10 cellular contexts compared by ENCODE assay signal in genomic region chr3:40718681-40719080, GRCh38.
DNase-seq lines count a peak whose midpoint lies in the region; ATAC-seq and TF ChIP-seq lines count a peak whose summit lies in the region.
"Had no signal": no experiment of that assay in that cellular context is flagged by ENCODE, and none has a peak within 500 bp of the region (broad histone marks: within the 10 kb centered on the region; RNA-seq: fewer than 3 reads in every experiment).

No MANE protein-coding gene starts in this region.

- H3K79me2 ChIP-seq in parathyroid adenoma: no peaks in the 10 kb centered on the region

- no peaks in the 10 kb centered on the region for H3K27me3 ChIP-seq in parathyroid adenoma (ENCODE audit: control insufficient read depth, insufficient read depth, low read length)

- peak; percentile 93 for ATAC-seq in GM19035 (IDR thresholded peaks at IDR 0.05; ENCODE audit: unreplicated experiment)
- peak; percentile 84 for ATAC-seq in HG02642 (IDR thresholded peaks at IDR 0.05; ENCODE audit: poor library complexity, unreplicated experiment)
- no peak for ATAC-seq in activated CD8-positive, alpha-beta T cell treated with anti-CD3 and anti-CD28 coated beads, Interleukin-2, amount 10 ng/mL, durations not matched to agents 7 days and 5 days

- no peak overlapping the region for H3K27ac ChIP-seq in parathyroid adenoma

- POLR2A ChIA-PET in activated CD8-positive, alpha-beta T cell treated with anti-CD3 and anti-CD28 coated beads, Interleukin-2, amount 10 ng/mL, durations not matched to agents 7 days and 5 days (lab: Charles Lee): no interaction called here
- POLR2A ChIA-PET in activated CD4-positive, alpha-beta memory T cell treated with anti-CD3 and anti-CD28 coated beads for 36 hours (lab: Charles Lee): no interaction called here

- H3K4me1 Mint-ChIP-seq in IgD-negative memory B cell: peaks cover 27 to 49% (median 47%) of the 10 kb centered on the region in 3 donors
- H3K4me1 Mint-ChIP-seq in activated CD8-positive, alpha-beta T cell treated with anti-CD3 and anti-CD28 coated beads, Interleukin-2, amount 10 ng/mL, durations not matched to agents 7 days and 5 days (ENCODE audit: low read depth): peaks cover 6% of the 10 kb centered on the region
- H3K4me1 Mint-ChIP-seq in activated CD4-positive, alpha-beta memory T cell treated with anti-CD3 and anti-CD28 coated beads for 36 hours (ENCODE audit: low read depth): no peaks in the 10 kb centered on the region

- no peaks in the 10 kb centered on the region for H3K4me1 ChIP-seq in parathyroid adenoma

- peaks cover 5% of the 10 kb centered on the region for H3K36me3 Mint-ChIP-seq in IgD-negative memory B cell
- no peaks in the 10 kb centered on the region for H3K36me3 Mint-ChIP-seq in activated CD8-positive, alpha-beta T cell treated with anti-CD3 and anti-CD28 coated beads, Interleukin-2, amount 10 ng/mL, durations not matched to agents 7 days and 5 days (ENCODE audit: low read depth)
- no peaks in the 10 kb centered on the region for H3K36me3 Mint-ChIP-seq in activated CD4-positive, alpha-beta memory T cell treated with anti-CD3 and anti-CD28 coated beads for 36 hours

- no peaks in the 10 kb centered on the region for H3K36me3 ChIP-seq in parathyroid adenoma (ENCODE audit: control insufficient read depth, insufficient read depth, low read length)

- no peak overlapping the region for H3K4me3 ChIP-seq in parathyroid adenoma (ENCODE audit: low read depth, low read length)

- H3K9me3 ChIP-seq in parathyroid adenoma (ENCODE audit: control insufficient read depth, low read length): no peaks in the 10 kb centered on the region

- TF ChIP-seq CTCF in parathyroid adenoma (IDR thresholded peaks at IDR 0.05): no peak

- H3K9ac ChIP-seq in parathyroid adenoma: no peak overlapping the region

- no peaks in the 10 kb centered on the region for H3K9me3 Mint-ChIP-seq in IgD-negative memory B cell
- H3K9me3 Mint-ChIP-seq in activated CD8-positive, alpha-beta T cell treated with anti-CD3 and anti-CD28 coated beads, Interleukin-2, amount 10 ng/mL, durations not matched to agents 7 days and 5 days (ENCODE audit: insufficient read depth): no peaks in the 10 kb centered on the region
- no peaks in the 10 kb centered on the region for H3K9me3 Mint-ChIP-seq in activated CD4-positive, alpha-beta memory T cell treated with anti-CD3 and anti-CD28 coated beads for 36 hours
- H3K9me3 Mint-ChIP-seq: T-helper 2 cell treated with Interferon-gamma antibody and Interleukin-4, amounts not matched to agents 5 μg/mL and 100 μg/mL, for 36 hours had no signal

- peak overlapping the region; percentile 41 for H2AFZ ChIP-seq in parathyroid adenoma

- no peak for DNase-seq in stimulated activated CD4-positive, alpha-beta T cell treated with anti-CD3 and anti-CD28 coated beads, Interleukin-4, amount 100 ng/mL, for 24 hours
- DNase-seq in foreskin melanocyte: no peak
- no peak for DNase-seq in activated CD8-positive, alpha-beta T cell treated with anti-CD3 and anti-CD28 coated beads, Interleukin-2, amount 10 ng/mL, durations not matched to agents 7 days and 5 days
- no peak for DNase-seq in activated CD4-positive, alpha-beta memory T cell treated with anti-CD3 and anti-CD28 coated beads for 36 hours
- DNase-seq: NCI-H1105 treated with DMSO at 0.1 percent for 48 hours had no signal

- intact Hi-C loops in activated CD4-positive, alpha-beta memory T cell treated with anti-CD3 and anti-CD28 coated beads for 36 hours (cut with micrococcal nuclease): no loop called here

- no peaks in the 10 kb centered on the region for H3K27me3 Mint-ChIP-seq in IgD-negative memory B cell
- H3K27me3 Mint-ChIP-seq in activated CD8-positive, alpha-beta T cell treated with anti-CD3 and anti-CD28 coated beads, Interleukin-2, amount 10 ng/mL, durations not matched to agents 7 days and 5 days (ENCODE audit: low read depth): peaks cover 14% of the 10 kb centered on the region
- H3K27me3 Mint-ChIP-seq in activated CD4-positive, alpha-beta memory T cell treated with anti-CD3 and anti-CD28 coated beads for 36 hours: peaks cover 14% of the 10 kb centered on the region

- CTCF ChIA-PET in activated CD8-positive, alpha-beta T cell treated with anti-CD3 and anti-CD28 coated beads, Interleukin-2, amount 10 ng/mL, durations not matched to agents 7 days and 5 days (lab: Charles Lee): no interaction called here
- CTCF ChIA-PET in activated CD4-positive, alpha-beta memory T cell treated with anti-CD3 and anti-CD28 coated beads for 36 hours (lab: Charles Lee): interaction anchor here (0.6 kb wide), 1 partner anchor 74 kb away, joined by 3 read pairs; no protein-coding TSS in a partner anchor

- peak overlapping the region; percentile 26 to 89 (median 54) for H3K27ac Mint-ChIP-seq in IgD-negative memory B cell
- H3K27ac Mint-ChIP-seq in activated CD8-positive, alpha-beta T cell treated with anti-CD3 and anti-CD28 coated beads, Interleukin-2, amount 10 ng/mL, durations not matched to agents 7 days and 5 days: no peak overlapping the region
- no peak overlapping the region for H3K27ac Mint-ChIP-seq in activated CD4-positive, alpha-beta memory T cell treated with anti-CD3 and anti-CD28 coated beads for 36 hours
- H3K27ac Mint-ChIP-seq: T-helper 2 cell treated with Interferon-gamma antibody and Interleukin-4, amounts not matched to agents 5 μg/mL and 100 μg/mL, for 36 hours had no signal

- H3K4me2 ChIP-seq in parathyroid adenoma (ENCODE audit: low read length): no peak overlapping the region

- H3K4me3 Mint-ChIP-seq in IgD-negative memory B cell: peak overlapping the region in 2 of 4 donors; percentile 14 to 83
- no peak overlapping the region for H3K4me3 Mint-ChIP-seq in activated CD8-positive, alpha-beta T cell treated with anti-CD3 and anti-CD28 coated beads, Interleukin-2, amount 10 ng/mL, durations not matched to agents 7 days and 5 days
- H3K4me3 Mint-ChIP-seq in activated CD4-positive, alpha-beta memory T cell treated with anti-CD3 and anti-CD28 coated beads for 36 hours: no peak overlapping the region
- H3K4me3 Mint-ChIP-seq: T-helper 2 cell treated with Interferon-gamma antibody and Interleukin-4, amounts not matched to agents 5 μg/mL and 100 μg/mL, for 36 hours had no signal

Comparison
In these comparisons a context has a peak if more than half of its experiments do, and no peak if none do; other contexts are left out.
1. H3K27ac Mint-ChIP-seq: peak in IgD-negative memory B cell (3 of 3); none in activated CD8-positive, alpha-beta T cell treated with anti-CD3 and anti-CD28 coated beads, Interleukin-2, amount 10 ng/mL, durations not matched to agents 7 days and 5 days (single experiment) and activated CD4-positive, alpha-beta memory T cell treated with anti-CD3 and anti-CD28 coated beads for 36 hours (single experiment).